1 cellular context compared by ENCODE assay signal in the genomic region with DNA sequence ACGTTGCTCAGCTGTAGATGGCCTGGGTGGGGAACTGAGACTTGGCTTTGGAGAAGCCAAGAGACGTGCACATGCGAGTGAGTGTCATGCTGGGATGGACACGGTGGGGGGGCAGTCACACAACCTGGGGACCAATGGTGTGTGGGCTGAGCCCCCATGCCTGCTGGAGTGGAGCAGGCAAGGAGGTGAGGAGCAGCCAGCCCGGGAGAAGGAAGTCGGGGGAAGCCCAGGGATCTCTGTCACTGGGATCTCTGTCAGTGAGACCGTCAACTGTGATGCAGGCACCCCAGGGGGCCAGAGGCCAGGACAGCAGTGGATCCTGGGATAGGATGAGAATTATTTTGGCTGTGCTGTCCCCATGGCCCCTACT.
TF ChIP-seq lines count a peak whose summit lies in the region.

No MANE protein-coding gene starts in this region.

TF ChIP-seq in HepG2, 621 proteins besides CTCF, POLR2A, EP300 and RAD21:
- TF ChIP-seq TBX2 (CRISPR knock-in tag; IDR thresholded peaks at IDR 0.05; ENCODE audit: borderline replicate concordance) (no peak), THYN1 (CRISPR knock-in tag; IDR thresholded peaks at IDR 0.05; ENCODE audit: borderline replicate concordance, low read depth) (no peak), PPARG (CRISPR knock-in tag; conservative IDR thresholded peaks at IDR 0.05) (no peak), ZNF10 (CRISPR knock-in tag; IDR thresholded peaks at IDR 0.05; ENCODE audit: borderline replicate concordance, low read depth) (no peak), ZNF205 (CRISPR knock-in tag; IDR thresholded peaks at IDR 0.05) (no peak), ZNF616 (CRISPR knock-in tag; IDR thresholded peaks at IDR 0.05; ENCODE audit: low read depth) (no peak), YY1 (IDR thresholded peaks at IDR 0.05; ENCODE audit: insufficient read depth, insufficient replicate concordance, low read depth, low read length) (no peak), ZNF124 (CRISPR knock-in tag; IDR thresholded peaks at IDR 0.05) (no peak), DMAP1 (CRISPR knock-in tag; IDR thresholded peaks at IDR 0.05) (no peak), ZNF569 (CRISPR knock-in tag; IDR thresholded peaks at IDR 0.05; ENCODE audit: borderline replicate concordance) (no peak), TP53 (CRISPR knock-in tag; conservative IDR thresholded peaks at IDR 0.05) (no peak), SMAD1 (CRISPR knock-in tag; IDR thresholded peaks at IDR 0.05; ENCODE audit: borderline replicate concordance, low read depth) (no peak), ZNF713 (CRISPR knock-in tag; IDR thresholded peaks at IDR 0.05) (no peak), ZFYVE20 (CRISPR knock-in tag; IDR thresholded peaks at IDR 0.05; ENCODE audit: borderline replicate concordance, low read depth) (no peak)
- TF ChIP-seq, protein P1, sequence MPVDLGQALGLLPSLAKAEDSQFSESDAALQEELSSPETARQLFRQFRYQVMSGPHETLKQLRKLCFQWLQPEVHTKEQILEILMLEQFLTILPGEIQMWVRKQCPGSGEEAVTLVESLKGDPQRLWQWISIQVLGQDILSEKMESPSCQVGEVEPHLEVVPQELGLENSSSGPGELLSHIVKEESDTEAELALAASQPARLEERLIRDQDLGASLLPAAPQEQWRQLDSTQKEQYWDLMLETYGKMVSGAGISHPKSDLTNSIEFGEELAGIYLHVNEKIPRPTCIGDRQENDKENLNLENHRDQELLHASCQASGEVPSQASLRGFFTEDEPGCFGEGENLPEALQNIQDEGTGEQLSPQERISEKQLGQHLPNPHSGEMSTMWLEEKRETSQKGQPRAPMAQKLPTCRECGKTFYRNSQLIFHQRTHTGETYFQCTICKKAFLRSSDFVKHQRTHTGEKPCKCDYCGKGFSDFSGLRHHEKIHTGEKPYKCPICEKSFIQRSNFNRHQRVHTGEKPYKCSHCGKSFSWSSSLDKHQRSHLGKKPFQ (CRISPR knock-in tag; IDR thresholded peaks at IDR 0.05; ENCODE audit: insufficient replicate concordance) = no peak
